ENCODE assay signal across 8 cellular contexts in genomic region chr15:41827290-41827879, GRCh38. TPM values are rescaled to one million over a fixed set of nuclear protein-coding genes. Genes with fewer than 3 reads are reported as not detected.
A peak's percentile ranks its signal among the peaks of the same experiment; 100 is the strongest.
DNase-seq lines count a peak whose midpoint lies in the region; TF ChIP-seq lines count a peak whose summit lies in the region.

No MANE protein-coding gene starts in this region.

- H3K9me3 ChIP-seq in HUES48 (ENCODE audit: control insufficient read depth, insufficient read depth, low read length) (no peaks in the 10 kb centered on the region), cardiac muscle cell (ENCODE audit: low read depth) (no peaks in the 10 kb centered on the region), sigmoid colon (no peaks in the 10 kb centered on the region)

- H3K27me3 Mint-ChIP-seq in activated T-helper 2 cell treated with anti-CD3 and anti-CD28 coated beads, Interferon-gamma antibody, Interleukin-2, Interleukin-4, amounts not matched to agents 10 μg/mL and 5 μg/mL and 100 μg/mL, durations not matched to agents 14 hours and 24 hours and 36 hours (ENCODE audit: low read depth), result no peaks in the 10 kb centered on the region

- no peaks in the 10 kb centered on the region for H3K9me3 Mint-ChIP-seq in activated T-helper 2 cell treated with anti-CD3 and anti-CD28 coated beads, Interferon-gamma antibody, Interleukin-2, Interleukin-4, amounts not matched to agents 10 μg/mL and 5 μg/mL and 100 μg/mL, durations not matched to agents 14 hours and 24 hours and 36 hours

- H3K27ac ChIP-seq in HUES48 (ENCODE audit: low read depth, low read length) (no peak overlapping the region), cardiac muscle cell (no peak overlapping the region), sigmoid colon (peak overlapping the region; percentile 79 to 90 (median 87))

- peak overlapping the region; percentile 95 for H3K4me3 Mint-ChIP-seq in activated T-helper 2 cell treated with anti-CD3 and anti-CD28 coated beads, Interferon-gamma antibody, Interleukin-2, Interleukin-4, amounts not matched to agents 10 μg/mL and 5 μg/mL and 100 μg/mL, durations not matched to agents 14 hours and 24 hours and 36 hours (ENCODE audit: low read depth)

- TF ChIP-seq CTCF in cardiac muscle cell (IDR thresholded peaks at IDR 0.05; ENCODE audit: low read depth, low read length) (no peak), sigmoid colon (IDR thresholded peaks at IDR 0.05) (no peak)

- H3K36me3 ChIP-seq in HUES48 (ENCODE audit: control insufficient read depth, insufficient read depth, low read length), result peaks cover 15% of the 10 kb centered on the region
- H3K36me3 ChIP-seq in cardiac muscle cell, result peaks cover 14% of the 10 kb centered on the region
- H3K36me3 ChIP-seq in sigmoid colon, result peaks cover 5 to 46% (median 20%) of the 10 kb centered on the region in 4 donors

- peak overlapping the region; percentile 77 for H3K27ac Mint-ChIP-seq in activated T-helper 2 cell treated with anti-CD3 and anti-CD28 coated beads, Interferon-gamma antibody, Interleukin-2, Interleukin-4, amounts not matched to agents 10 μg/mL and 5 μg/mL and 100 μg/mL, durations not matched to agents 14 hours and 24 hours and 36 hours

- no peaks in the 10 kb centered on the region; the same call in 1 of the 2 replicates for H3K27me3 ChIP-seq in HUES48 (ENCODE audit: control insufficient read depth, insufficient read depth, low read length)
- no peaks in the 10 kb centered on the region for H3K27me3 ChIP-seq in cardiac muscle cell
- no peaks in the 10 kb centered on the region for H3K27me3 ChIP-seq in sigmoid colon

- no peak for TF ChIP-seq EP300 in sigmoid colon (IDR thresholded peaks at IDR 0.05)

- intact Hi-C loops in activated T-helper 2 cell treated with anti-CD3 and anti-CD28 coated beads, Interferon-gamma antibody, Interleukin-2, Interleukin-4, amounts not matched to agents 10 μg/mL and 5 μg/mL and 100 μg/mL, durations not matched to agents 14 hours and 24 hours and 36 hours (cut with micrococcal nuclease), result loop anchor here (5.0 kb wide), 1 partner anchor 145 kb away; the partner anchor contains the start of gene EHD4
- intact Hi-C loops in sigmoid colon (cut with DNase I), result no loop called here

- H3K4me1 Mint-ChIP-seq in activated T-helper 2 cell treated with anti-CD3 and anti-CD28 coated beads, Interferon-gamma antibody, Interleukin-2, Interleukin-4, amounts not matched to agents 10 μg/mL and 5 μg/mL and 100 μg/mL, durations not matched to agents 14 hours and 24 hours and 36 hours (ENCODE audit: low read depth), result peaks cover 25% of the 10 kb centered on the region

- no peak for TF ChIP-seq POLR2A in sigmoid colon (IDR thresholded peaks at IDR 0.05)

- H3K4me1 ChIP-seq in HUES48 (ENCODE audit: control insufficient read depth, insufficient read depth, low read length) (peaks cover 4% of the 10 kb centered on the region), cardiac muscle cell (ENCODE audit: low read depth) (no peaks in the 10 kb centered on the region), sigmoid colon (peaks cover 0 to 21% (median 18%) of the 10 kb centered on the region in 4 donors)

- H3K36me3 Mint-ChIP-seq in activated T-helper 2 cell treated with anti-CD3 and anti-CD28 coated beads, Interferon-gamma antibody, Interleukin-2, Interleukin-4, amounts not matched to agents 10 μg/mL and 5 μg/mL and 100 μg/mL, durations not matched to agents 14 hours and 24 hours and 36 hours (ENCODE audit: low read depth), result peaks cover 26% of the 10 kb centered on the region

- H3K4me3 ChIP-seq in HUES48 (ENCODE audit: low read depth, low read length), result peak overlapping the region; percentile 97
- peak overlapping the region; percentile 79 for H3K4me3 ChIP-seq in cardiac muscle cell
- H3K4me3 ChIP-seq in sigmoid colon, result peak overlapping the region; percentile 54 to 84 (median 70)

- no peak overlapping the region for H3K9ac ChIP-seq in HUES48 (ENCODE audit: low read depth, low read length)

- DNase-seq in ELF-1 (ENCODE audit: low read depth, low spot score), result peak; percentile 54
- DNase-seq in activated T-helper 2 cell treated with anti-CD3 and anti-CD28 coated beads, Interferon-gamma antibody, Interleukin-2, Interleukin-4, amounts not matched to agents 10 μg/mL and 5 μg/mL and 100 μg/mL, durations not matched to agents 14 hours and 24 hours and 36 hours (ENCODE audit: low spot score), result no peak
- DNase-seq in cardiac muscle cell (ENCODE audit: low read depth in 1 of 2, low spot score in 1 of 2), result peak in 1 of 2 donors; percentile 15
- DNase-seq in sigmoid colon, result peak; percentile 74
- DNase-seq in NCI-H2227 (lab: John Stamatoyannopoulos, UW; ENCODE audit: unreplicated experiment), result no peak
- DNase-seq in hepatic stellate cell (ENCODE audit: low spot score), result no peak
- no peak for DNase-seq in HUDEP-2 (lab: John Stamatoyannopoulos, UW; ENCODE audit: unreplicated experiment in 76 of 76)

- 2 to 4% methylated on average over 37 of the region's 37 CpGs for WGBS in sigmoid colon, 2 donors

RNA-seq across cellular contexts. Expression of gene JMJD7, which starts 0.5 kb away (rescaled TPM):
- 15.7 and 20.0 TPM in 2 replicates for total RNA-seq in activated T-helper 2 cell treated with anti-CD3 and anti-CD28 coated beads, Interferon-gamma antibody, Interleukin-2, Interleukin-4, amounts not matched to agents 10 μg/mL and 5 μg/mL and 100 μg/mL, durations not matched to agents 14 hours and 24 hours and 36 hours
- total RNA-seq in cardiac muscle cell, result 22.8 and 29.4 TPM in 2 replicates
- polyA plus RNA-seq in cardiac muscle cell, result 17.4 and 27.6 TPM in 2 replicates
- 10 to 100 TPM in 3 of 4 donors, 1 to 10 TPM in 1; 9.7 to 14.0 (median 12.1) TPM for total RNA-seq in sigmoid colon
- polyA plus RNA-seq in sigmoid colon, result 10 to 100 TPM in 2 of 3 donors, 1 to 10 TPM in 1; 9.5 to 12.4 (median 10.2) TPM

RNA-seq across cellular contexts. Expression of gene PLA2G4B, which starts 11.3 kb away (rescaled TPM):
- total RNA-seq in activated T-helper 2 cell treated with anti-CD3 and anti-CD28 coated beads, Interferon-gamma antibody, Interleukin-2, Interleukin-4, amounts not matched to agents 10 μg/mL and 5 μg/mL and 100 μg/mL, durations not matched to agents 14 hours and 24 hours and 36 hours, result 8.0 and 10.5 TPM in 2 replicates
- 11.8 and 20.1 TPM in 2 replicates for total RNA-seq in cardiac muscle cell
- 29.1 and 32.3 TPM in 2 replicates for polyA plus RNA-seq in cardiac muscle cell
- total RNA-seq in sigmoid colon, result 1 to 10 TPM; 1.6 to 5.3 (median 3.4) TPM
- 1 to 10 TPM in 1 of 3 donors, under 1 TPM in 1, not detected in 1; 0.92 to 6.5 TPM for polyA plus RNA-seq in sigmoid colon

RNA-seq across cellular contexts. Expression of gene MAPKBP1, which starts 53.1 kb away (rescaled TPM):
- total RNA-seq in activated T-helper 2 cell treated with anti-CD3 and anti-CD28 coated beads, Interferon-gamma antibody, Interleukin-2, Interleukin-4, amounts not matched to agents 10 μg/mL and 5 μg/mL and 100 μg/mL, durations not matched to agents 14 hours and 24 hours and 36 hours, result 24.7 and 25.7 TPM in 2 replicates
- total RNA-seq in cardiac muscle cell (59.5 and 109 TPM in 2 replicates), sigmoid colon (10 to 100 TPM; 15.0 to 42.7 (median 22.3) TPM)
- polyA plus RNA-seq in cardiac muscle cell (37.7 and 55.0 TPM in 2 replicates), sigmoid colon (1 to 10 TPM; 2.3 to 9.5 (median 3.0) TPM)

Comparison
In these comparisons a context has a peak if more than half of its experiments do, and no peak if none do; other contexts are left out.
1. DNase-seq: peak in ELF-1 (single experiment) and sigmoid colon (single experiment); none in activated T-helper 2 cell treated with anti-CD3 and anti-CD28 coated beads, Interferon-gamma antibody, Interleukin-2, Interleukin-4, amounts not matched to agents 10 μg/mL and 5 μg/mL and 100 μg/mL, durations not matched to agents 14 hours and 24 hours and 36 hours (single experiment), NCI-H2227 (single experiment), hepatic stellate cell (single experiment) and HUDEP-2 (0 of 76).
2. H3K27ac ChIP-seq: peak in sigmoid colon (4 of 4); none in HUES48 (single experiment) and cardiac muscle cell (single experiment).
3. Peak in every context shown above with its lines, with median percentiles within 50 percentile points of each other: H3K4me3 ChIP-seq.